ENCODE assay signal across 10 cellular contexts in genomic region chr4:184675018-184675417, GRCh38.
"Had no signal": no experiment of that assay in that cellular context is flagged by ENCODE, and none has a peak within 500 bp of the region (broad histone marks: within the 10 kb centered on the region; RNA-seq: fewer than 3 reads in every experiment).

No MANE protein-coding gene starts in this region.

- H3K4me3 ChIP-seq: GM23338, K562 had no signal

- H3K4me2 ChIP-seq: GM23338 had no signal

- DNase-seq: H9, HCEC 1CT, HFFc6, KG1 had no signal

- FAIRE-seq: H1, H54, HepG2, K562 had no signal

- H3K27ac ChIP-seq: HL-60 had no signal

- ATAC-seq: GM23338, HepG2, K562 had no signal

- H2AFZ ChIP-seq: GM23338 had no signal
